23 cellular contexts compared by ENCODE assay signal in genomic region chr16:48193846-48194245, GRCh38. TPM values are rescaled to one million over a fixed set of nuclear protein-coding genes. Genes with fewer than 3 reads are reported as not detected.
"Had no signal": no experiment of that assay in that cellular context is flagged by ENCODE, and none has a peak within 500 bp of the region (broad histone marks: within the 10 kb centered on the region; RNA-seq: fewer than 3 reads in every experiment).

No MANE protein-coding gene starts in this region.

- H3K9me3 ChIP-seq: SK-N-SH had no signal

- DNase-seq: Kasumi-1; MM.1S; NCI-H1092 treated with DMSO at 0.1 percent for 48 hours; NCI-H1436; NCI-H187; NCI-H2029; NCI-H2081 treated with DMSO at 0.1 percent for 48 hours; NCI-H2171; NCI-H226; NCI-H446; NCI-H510A; NCI-H69; NCI-H774; NK-92 treated with Interleukin-12 subunit alpha and Interleukin-12 subunit beta, amount 100 ng/mL, for 24 hours; PC-3; SHP77; SK-N-SH; SW 1271; T-cell had no signal

- H3K9ac ChIP-seq: KMS-11, SK-N-SH had no signal

- H3K4me2 ChIP-seq: KMS-11, SK-N-SH had no signal

- FAIRE-seq: HTR-8/SVneo had no signal

- ATAC-seq: Panc1, PC-3, T-cell had no signal

- H3K27ac ChIP-seq: HL-60, KMS-11 had no signal

RNA-seq across cellular contexts. Expression of gene ABCC12, which starts 38.1 kb away (rescaled TPM):
- polyA plus RNA-seq: SK-N-SH had no signal
